Comparison of ENCODE assay signal across 10 cellular contexts in genomic region chr2:233124449-233125080, GRCh38.
A peak's percentile ranks its signal among the peaks of the same experiment; 100 is the strongest.
DNase-seq lines count a peak whose midpoint lies in the region; ATAC-seq lines count a peak whose summit lies in the region.
"Had no signal": no experiment of that assay in that cellular context is flagged by ENCODE, and none has a peak within 500 bp of the region (broad histone marks: within the 10 kb centered on the region; RNA-seq: fewer than 3 reads in every experiment).

No MANE protein-coding gene starts in this region.

- H3K4me1 ChIP-seq in HAP-1 = no peaks in the 10 kb centered on the region

- in situ Hi-C loops in HAP-1 (cut with MboI; ENCODE audit: low sequenced_read_pairs) = no loop called here

- no peaks in the 10 kb centered on the region for H3K9me3 ChIP-seq in HAP-1

- no peaks in the 10 kb centered on the region for H3K36me3 ChIP-seq in HAP-1 (replicated peaks)

- DNase-seq in pons (ENCODE audit: low spot score) (peak; percentile 59), HAP-1 (ENCODE audit: low spot score in 2 of 2) (no peak), dermis blood vessel endothelial cell (no peak), NCI-H345 treated with DMSO at 0.1 percent for 48 hours (lab: John Stamatoyannopoulos, UW; ENCODE audit: unreplicated experiment) (no peak)
- DNase-seq in stimulated activated CD4-positive, alpha-beta T cell treated with anti-CD3 and anti-CD28 coated beads, Interleukin-15, amount 100 ng/mL, for 24 hours = no peak
- DNase-seq: activated effector memory CD4-positive, alpha-beta T cell treated with Interleukin-2 at 50 U/mL for 16 hours; RPMI8226 had no signal

- no peak overlapping the region for H3K4me3 ChIP-seq in HAP-1

- ATAC-seq in GM18867 (IDR thresholded peaks at IDR 0.05; ENCODE audit: unreplicated experiment) = peak; percentile 78
- peak; percentile 75 for ATAC-seq in GM21737 (IDR thresholded peaks at IDR 0.05; ENCODE audit: unreplicated experiment)
- peak; percentile 77 for ATAC-seq in HG03565 (IDR thresholded peaks at IDR 0.05; ENCODE audit: unreplicated experiment)

- H3K27me3 ChIP-seq in HAP-1 (ENCODE audit: low read depth) = no peaks in the 10 kb centered on the region
